2 cellular contexts compared by ENCODE assay signal in the genomic region with DNA sequence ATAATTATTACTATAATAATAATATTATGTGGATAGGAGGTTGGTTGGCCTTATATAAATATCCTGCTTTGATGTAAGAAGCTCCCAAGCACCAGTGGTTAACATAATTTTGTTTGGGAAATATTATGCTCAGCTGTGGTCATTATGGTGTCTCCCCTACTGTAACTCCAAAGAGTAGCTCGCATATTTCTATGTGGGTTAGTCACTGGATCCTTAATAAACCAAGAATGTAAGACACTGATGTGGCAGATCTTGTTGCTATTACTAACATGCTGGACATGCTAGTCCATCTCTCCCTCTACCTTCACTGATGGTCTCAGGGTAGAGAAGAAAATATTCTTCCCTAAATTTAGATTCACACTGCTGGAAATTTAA.
TF ChIP-seq lines count a peak whose summit lies in the region.

No MANE protein-coding gene starts in this region.

TF ChIP-seq in GM23338, 12 proteins besides CTCF, POLR2A, EP300 and RAD21 (continued from another document):
- TF ChIP-seq ETS1 (IDR thresholded peaks at IDR 0.05) (no peak), CREB1 (CRISPR knock-in tag; IDR thresholded peaks at IDR 0.05; ENCODE audit: low read depth) (no peak), NANOG (IDR thresholded peaks at IDR 0.05; ENCODE audit: borderline replicate concordance) (no peak), ZNF114 (CRISPR knock-in tag; IDR thresholded peaks at IDR 0.05) (no peak), STAT1 (IDR thresholded peaks at IDR 0.05; ENCODE audit: unreplicated experiment) (no peak), JUNB (IDR thresholded peaks at IDR 0.05; ENCODE audit: unreplicated experiment) (no peak), EZH2phosphoT487 (IDR thresholded peaks at IDR 0.05; ENCODE audit: unreplicated experiment) (no peak), ZNF331 (CRISPR knock-in tag; IDR thresholded peaks at IDR 0.05; ENCODE audit: low read depth) (no peak), POLR2AphosphoS5 (IDR thresholded peaks at IDR 0.05; ENCODE audit: low read depth) (no peak), EZH2 (IDR thresholded peaks at IDR 0.05; ENCODE audit: low read depth, unreplicated experiment) (no peak)
- TF ChIP-seq, protein P1, sequence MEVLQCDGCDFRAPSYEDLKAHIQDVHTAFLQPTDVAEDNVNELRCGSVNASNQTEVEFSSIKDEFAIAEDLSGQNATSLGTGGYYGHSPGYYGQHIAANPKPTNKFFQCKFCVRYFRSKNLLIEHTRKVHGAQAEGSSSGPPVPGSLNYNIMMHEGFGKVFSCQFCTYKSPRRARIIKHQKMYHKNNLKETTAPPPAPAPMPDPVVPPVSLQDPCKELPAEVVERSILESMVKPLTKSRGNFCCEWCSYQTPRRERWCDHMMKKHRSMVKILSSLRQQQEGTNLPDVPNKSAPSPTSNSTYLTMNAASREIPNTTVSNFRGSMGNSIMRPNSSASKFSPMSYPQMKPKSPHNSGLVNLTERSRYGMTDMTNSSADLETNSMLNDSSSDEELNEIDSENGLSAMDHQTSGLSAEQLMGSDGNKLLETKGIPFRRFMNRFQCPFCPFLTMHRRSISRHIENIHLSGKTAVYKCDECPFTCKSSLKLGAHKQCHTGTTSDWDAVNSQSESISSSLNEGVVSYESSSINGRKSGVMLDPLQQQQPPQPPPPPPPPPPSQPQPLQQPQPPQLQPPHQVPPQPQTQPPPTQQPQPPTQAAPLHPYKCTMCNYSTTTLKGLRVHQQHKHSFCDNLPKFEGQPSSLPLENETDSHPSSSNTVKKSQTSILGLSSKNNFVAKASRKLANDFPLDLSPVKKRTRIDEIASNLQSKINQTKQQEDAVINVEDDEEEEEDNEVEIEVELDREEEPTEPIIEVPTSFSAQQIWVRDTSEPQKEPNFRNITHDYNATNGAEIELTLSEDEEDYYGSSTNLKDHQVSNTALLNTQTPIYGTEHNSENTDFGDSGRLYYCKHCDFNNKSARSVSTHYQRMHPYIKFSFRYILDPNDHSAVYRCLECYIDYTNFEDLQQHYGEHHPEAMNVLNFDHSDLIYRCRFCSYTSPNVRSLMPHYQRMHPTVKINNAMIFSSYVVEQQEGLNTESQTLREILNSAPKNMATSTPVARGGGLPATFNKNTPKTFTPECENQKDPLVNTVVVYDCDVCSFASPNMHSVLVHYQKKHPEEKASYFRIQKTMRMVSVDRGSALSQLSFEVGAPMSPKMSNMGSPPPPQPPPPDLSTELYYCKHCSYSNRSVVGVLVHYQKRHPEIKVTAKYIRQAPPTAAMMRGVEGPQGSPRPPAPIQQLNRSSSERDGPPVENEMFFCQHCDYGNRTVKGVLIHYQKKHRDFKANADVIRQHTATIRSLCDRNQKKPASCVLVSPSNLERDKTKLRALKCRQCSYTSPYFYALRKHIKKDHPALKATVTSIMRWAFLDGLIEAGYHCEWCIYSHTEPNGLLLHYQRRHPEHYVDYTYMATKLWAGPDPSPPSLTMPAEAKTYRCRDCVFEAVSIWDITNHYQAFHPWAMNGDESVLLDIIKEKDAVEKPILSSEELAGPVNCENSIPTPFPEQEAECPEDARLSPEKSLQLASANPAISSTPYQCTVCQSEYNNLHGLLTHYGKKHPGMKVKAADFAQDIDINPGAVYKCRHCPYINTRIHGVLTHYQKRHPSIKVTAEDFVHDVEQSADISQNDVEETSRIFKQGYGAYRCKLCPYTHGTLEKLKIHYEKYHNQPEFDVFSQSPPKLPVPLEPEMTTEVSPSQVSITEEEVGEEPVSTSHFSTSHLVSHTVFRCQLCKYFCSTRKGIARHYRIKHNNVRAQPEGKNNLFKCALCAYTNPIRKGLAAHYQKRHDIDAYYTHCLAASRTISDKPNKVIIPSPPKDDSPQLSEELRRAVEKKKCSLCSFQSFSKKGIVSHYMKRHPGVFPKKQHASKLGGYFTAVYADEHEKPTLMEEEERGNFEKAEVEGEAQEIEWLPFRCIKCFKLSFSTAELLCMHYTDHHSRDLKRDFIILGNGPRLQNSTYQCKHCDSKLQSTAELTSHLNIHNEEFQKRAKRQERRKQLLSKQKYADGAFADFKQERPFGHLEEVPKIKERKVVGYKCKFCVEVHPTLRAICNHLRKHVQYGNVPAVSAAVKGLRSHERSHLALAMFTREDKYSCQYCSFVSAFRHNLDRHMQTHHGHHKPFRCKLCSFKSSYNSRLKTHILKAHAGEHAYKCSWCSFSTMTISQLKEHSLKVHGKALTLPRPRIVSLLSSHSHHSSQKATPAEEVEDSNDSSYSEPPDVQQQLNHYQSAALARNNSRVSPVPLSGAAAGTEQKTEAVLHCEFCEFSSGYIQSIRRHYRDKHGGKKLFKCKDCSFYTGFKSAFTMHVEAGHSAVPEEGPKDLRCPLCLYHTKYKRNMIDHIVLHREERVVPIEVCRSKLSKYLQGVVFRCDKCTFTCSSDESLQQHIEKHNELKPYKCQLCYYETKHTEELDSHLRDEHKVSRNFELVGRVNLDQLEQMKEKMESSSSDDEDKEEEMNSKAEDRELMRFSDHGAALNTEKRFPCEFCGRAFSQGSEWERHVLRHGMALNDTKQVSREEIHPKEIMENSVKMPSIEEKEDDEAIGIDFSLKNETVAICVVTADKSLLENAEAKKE (CRISPR knock-in tag; IDR thresholded peaks at IDR 0.05) = no peak

TF ChIP-seq in SK-N-SH treated with all-trans-retinoic acid at 6 μM for 48 hours, 23 proteins besides CTCF, POLR2A, EP300 and RAD21 (continued from another document):
- TF ChIP-seq PATZ1 (CRISPR knock-in tag; IDR thresholded peaks at IDR 0.05; ENCODE audit: borderline replicate concordance) = no peak
